ENCODE assay signal across 23 cellular contexts in genomic region chr7:141679014-141679413, GRCh38. TPM values are rescaled to one million over a fixed set of nuclear protein-coding genes. Genes with fewer than 3 reads are reported as not detected.
DNase-seq lines count a peak whose midpoint lies in the region; ATAC-seq and TF ChIP-seq lines count a peak whose summit lies in the region.
"Had no signal": no experiment of that assay in that cellular context is flagged by ENCODE, and none has a peak within 500 bp of the region (broad histone marks: within the 10 kb centered on the region; RNA-seq: fewer than 3 reads in every experiment).

No MANE protein-coding gene starts in this region.

- H3K27me3 ChIP-seq in uterus (no peaks in the 10 kb centered on the region), neural progenitor cell (no peaks in the 10 kb centered on the region), osteoblast (ENCODE audit: insufficient read depth, low read length) (no peaks in the 10 kb centered on the region)
- H3K27me3 ChIP-seq: colonic mucosa, transverse colon had no signal

- peaks cover 15% of the 10 kb centered on the region for H3F3A ChIP-seq in neural progenitor cell (ENCODE audit: low read depth)

- H3K4me1 ChIP-seq in uterus (no peaks in the 10 kb centered on the region), neural progenitor cell (peaks cover 8% of the 10 kb centered on the region), osteoblast (ENCODE audit: insufficient read depth, low read length) (peaks cover 21% of the 10 kb centered on the region)
- H3K4me1 ChIP-seq: colonic mucosa, transverse colon had no signal

- no peak overlapping the region for H3K9ac ChIP-seq in neural progenitor cell

- H3K27me3 Mint-ChIP-seq in neural progenitor cell (ENCODE audit: insufficient read depth, low read depth), result peaks cover 2% of the 10 kb centered on the region
- H3K27me3 Mint-ChIP-seq: B cell had no signal

- no peaks in the 10 kb centered on the region for H3K9me3 ChIP-seq in uterus
- H3K9me3 ChIP-seq in neural progenitor cell (ENCODE audit: low read depth), result no peaks in the 10 kb centered on the region
- no peaks in the 10 kb centered on the region for H3K9me3 ChIP-seq in osteoblast (ENCODE audit: low read depth, low read length)
- H3K9me3 ChIP-seq: colonic mucosa, left ventricle myocardium inferior, transverse colon had no signal

- no peak overlapping the region for H3K27ac Mint-ChIP-seq in neural progenitor cell
- H3K27ac Mint-ChIP-seq: B cell had no signal

- ATAC-seq in GM18499 (IDR thresholded peaks at IDR 0.05; ENCODE audit: insufficient read depth, unreplicated experiment), result peak; percentile 56
- ATAC-seq in GM18867 (IDR thresholded peaks at IDR 0.05; ENCODE audit: unreplicated experiment), result peak; percentile 44
- ATAC-seq in HG02852 (IDR thresholded peaks at IDR 0.05; ENCODE audit: unreplicated experiment), result peak; percentile 88
- peak; percentile 61 for ATAC-seq in HG03558 (IDR thresholded peaks at IDR 0.05; ENCODE audit: extremely low read depth, unreplicated experiment)
- ATAC-seq: PC-3 had no signal

- no peak for DNase-seq in uterus
- DNase-seq in neural progenitor cell (ENCODE audit: low spot score), result no peak
- DNase-seq in cerebellar nuclear complex (lab: John Stamatoyannopoulos, UW), result no peak
- DNase-seq in osteoblast (ENCODE audit: insufficient read length, low spot score, missing footprints), result no peak
- DNase-seq: activated naive CD4-positive, alpha-beta T cell; colonic mucosa; GDM1; GOT3; KG1; left ventricle myocardium inferior; NCI-H1092; NCI-H2171; NCI-H748 treated with DMSO at 0.1 percent for 48 hours; PC-3; transverse colon had no signal

- H3K36me3 Mint-ChIP-seq in neural progenitor cell, result peaks cover 27% of the 10 kb centered on the region

- intact Hi-C loops in uterus (cut with DNase I; ENCODE audit: low total_unique reads), result no loop called here

- no peak for TF ChIP-seq POLR2A in uterus (IDR thresholded peaks at IDR 0.05)

- TF ChIP-seq CTCF in uterus (IDR thresholded peaks at IDR 0.05), result no peak
- no peak for TF ChIP-seq CTCF in neural progenitor cell (IDR thresholded peaks at IDR 0.05)
- no peak for TF ChIP-seq CTCF in osteoblast (IDR thresholded peaks at IDR 0.05; ENCODE audit: extremely low read depth, low read depth, low read length)

- no peak overlapping the region for H3K4me3 ChIP-seq in uterus
- H3K4me3 ChIP-seq in neural progenitor cell, result no peak overlapping the region
- no peak overlapping the region for H3K4me3 ChIP-seq in osteoblast (ENCODE audit: insufficient read depth, low read length)
- H3K4me3 ChIP-seq: colonic mucosa, left ventricle myocardium inferior, transverse colon had no signal

- H3K36me3 ChIP-seq in uterus, result no peaks in the 10 kb centered on the region
- H3K36me3 ChIP-seq in neural progenitor cell, result peaks cover 4% of the 10 kb centered on the region
- peaks cover 4% of the 10 kb centered on the region for H3K36me3 ChIP-seq in osteoblast (ENCODE audit: insufficient read depth, low read length)
- H3K36me3 ChIP-seq: colonic mucosa had no signal

- H3K4me1 Mint-ChIP-seq in neural progenitor cell, result peaks cover 16% of the 10 kb centered on the region

- H4K20me1 ChIP-seq in neural progenitor cell (ENCODE audit: low read depth), result no peaks in the 10 kb centered on the region
- no peaks in the 10 kb centered on the region for H4K20me1 ChIP-seq in osteoblast (ENCODE audit: insufficient read depth, low read length)

- no peak overlapping the region for H3K4me3 Mint-ChIP-seq in neural progenitor cell
- H3K4me3 Mint-ChIP-seq: B cell had no signal

- H3K4me2 ChIP-seq in neural progenitor cell (no peak overlapping the region), osteoblast (ENCODE audit: insufficient read depth, low read length) (no peak overlapping the region)

- no peaks in the 10 kb centered on the region for H3K9me3 Mint-ChIP-seq in neural progenitor cell

- H2AFZ ChIP-seq in neural progenitor cell (replicated peaks), result no peak overlapping the region
- H2AFZ ChIP-seq in osteoblast (ENCODE audit: low read length), result no peak overlapping the region

- no peaks in the 10 kb centered on the region for H3K79me2 ChIP-seq in neural progenitor cell (ENCODE audit: low read depth)
- no peaks in the 10 kb centered on the region for H3K79me2 ChIP-seq in osteoblast (ENCODE audit: insufficient read depth, low read length)

- H3K27ac ChIP-seq in uterus (no peak overlapping the region), neural progenitor cell (no peak overlapping the region), osteoblast (ENCODE audit: low read depth, low read length) (no peak overlapping the region)
- H3K27ac ChIP-seq: colonic mucosa, left ventricle myocardium inferior, transverse colon had no signal

RNA-seq across cellular contexts. Expression of gene DENND11, which starts 23.0 kb away (rescaled TPM):
- 10 to 100 TPM in 3 of 4 donors, 1 to 10 TPM in 1; 8.5 to 29.2 (median 20.8) TPM for total RNA-seq in uterus
- 19.7 and 23.5 TPM in 2 replicates for total RNA-seq in neural progenitor cell (ENCODE audit: low replicate concordance)
- total RNA-seq in osteoblast, result 7.6 and 8.0 TPM in 2 replicates

RNA-seq across cellular contexts. Expression of gene WEE2, which starts 29.1 kb away (rescaled TPM):
- total RNA-seq in uterus (under 1 TPM in 1 of 4 donors, not detected in 3; 0.07 TPM), neural progenitor cell (ENCODE audit: low replicate concordance) (0.12 TPM in 1 of 2 replicates, not detected in the other), osteoblast (not detected in 2 replicates)
- total RNA-seq: B cell, colonic mucosa, left ventricle myocardium inferior, myocyte, PC-3, SK-MEL-5, skeletal muscle tissue, transverse colon had no signal

RNA-seq across cellular contexts. Expression of gene SSBP1, which starts 59.1 kb away (rescaled TPM):
- total RNA-seq in uterus (100 to 1,000 TPM in 1 of 4 donors, 10 to 100 TPM in 3; 56.9 to 110 (median 71.8) TPM), neural progenitor cell (ENCODE audit: low replicate concordance) (219 and 402 TPM in 2 replicates), osteoblast (88.3 and 96.4 TPM in 2 replicates)
